ENCODE assay signal across 11 cellular contexts in genomic region chr17:63645775-63646491, GRCh38. TPM values are rescaled to one million over a fixed set of nuclear protein-coding genes. Genes with fewer than 3 reads are reported as not detected.
DNase-seq lines count a peak whose midpoint lies in the region; ATAC-seq, FAIRE-seq and TF ChIP-seq lines count a peak whose summit lies in the region.
"Had no signal": no experiment of that assay in that cellular context is flagged by ENCODE, and none has a peak within 500 bp of the region (broad histone marks: within the 10 kb centered on the region; RNA-seq: fewer than 3 reads in every experiment).

No MANE protein-coding gene starts in this region.

- no peak for TF ChIP-seq POLR2A in GM12892 (IDR thresholded peaks at IDR 0.05; ENCODE audit: low read depth, low read length)

- no peaks in the 10 kb centered on the region for H3K9me3 Mint-ChIP-seq in activated T-helper 1 cell treated with anti-CD3 and anti-CD28 coated beads, Interleukin-12 subunit alpha, Interleukin-12 subunit beta, Interleukin-2, Interleukin-4 antibody, amounts not matched to agents 30 ng/mL and 10 ng/mL and 1 ng/mL, durations not matched to agents 14 hours and 24 hours and 36 hours

- DNase-seq in GM12892 (ENCODE audit: insufficient read length): peak; percentile 9
- DNase-seq in kidney tubule cell (ENCODE audit: low spot score): peak; percentile 45
- no peak for DNase-seq in central memory CD4-positive, alpha-beta T cell
- DNase-seq in caudate nucleus (lab: John Stamatoyannopoulos, UW): no peak
- no peak for DNase-seq in activated T-helper 1 cell treated with anti-CD3 and anti-CD28 coated beads, Interleukin-12 subunit alpha, Interleukin-12 subunit beta, Interleukin-2, Interleukin-4 antibody, amounts not matched to agents 30 ng/mL and 10 ng/mL and 1 ng/mL, durations not matched to agents 14 hours and 24 hours and 36 hours (ENCODE audit: low spot score)
- DNase-seq in ureter (ENCODE audit: low spot score): no peak
- DNase-seq: KG1, T-helper 9 cell had no signal

- FAIRE-seq in GM12892 (lab: Jason Lieb, UNC): peak; percentile 51

- intact Hi-C loops in activated T-helper 1 cell treated with anti-CD3 and anti-CD28 coated beads, Interleukin-12 subunit alpha, Interleukin-12 subunit beta, Interleukin-2, Interleukin-4 antibody, amounts not matched to agents 30 ng/mL and 10 ng/mL and 1 ng/mL, durations not matched to agents 14 hours and 24 hours and 36 hours (cut with micrococcal nuclease): no loop called here

- H3K4me3 Mint-ChIP-seq in activated T-helper 1 cell treated with anti-CD3 and anti-CD28 coated beads, Interleukin-12 subunit alpha, Interleukin-12 subunit beta, Interleukin-2, Interleukin-4 antibody, amounts not matched to agents 30 ng/mL and 10 ng/mL and 1 ng/mL, durations not matched to agents 14 hours and 24 hours and 36 hours: no peak overlapping the region

- H3K4me1 Mint-ChIP-seq in activated T-helper 1 cell treated with anti-CD3 and anti-CD28 coated beads, Interleukin-12 subunit alpha, Interleukin-12 subunit beta, Interleukin-2, Interleukin-4 antibody, amounts not matched to agents 30 ng/mL and 10 ng/mL and 1 ng/mL, durations not matched to agents 14 hours and 24 hours and 36 hours (ENCODE audit: low read depth): peaks cover 19% of the 10 kb centered on the region

- H3K27ac Mint-ChIP-seq in activated T-helper 1 cell treated with anti-CD3 and anti-CD28 coated beads, Interleukin-12 subunit alpha, Interleukin-12 subunit beta, Interleukin-2, Interleukin-4 antibody, amounts not matched to agents 30 ng/mL and 10 ng/mL and 1 ng/mL, durations not matched to agents 14 hours and 24 hours and 36 hours: no peak overlapping the region

- ATAC-seq in GM21526 (IDR thresholded peaks at IDR 0.05; ENCODE audit: low FRiP score, unreplicated experiment): peak; percentile 42
- peak; percentile 61 for ATAC-seq in HG03460 (IDR thresholded peaks at IDR 0.05; ENCODE audit: unreplicated experiment)

- no peaks in the 10 kb centered on the region for H3K27me3 Mint-ChIP-seq in activated T-helper 1 cell treated with anti-CD3 and anti-CD28 coated beads, Interleukin-12 subunit alpha, Interleukin-12 subunit beta, Interleukin-2, Interleukin-4 antibody, amounts not matched to agents 30 ng/mL and 10 ng/mL and 1 ng/mL, durations not matched to agents 14 hours and 24 hours and 36 hours (ENCODE audit: insufficient read depth)

- H3K36me3 Mint-ChIP-seq in activated T-helper 1 cell treated with anti-CD3 and anti-CD28 coated beads, Interleukin-12 subunit alpha, Interleukin-12 subunit beta, Interleukin-2, Interleukin-4 antibody, amounts not matched to agents 30 ng/mL and 10 ng/mL and 1 ng/mL, durations not matched to agents 14 hours and 24 hours and 36 hours (ENCODE audit: low read depth): peaks cover 6% of the 10 kb centered on the region

- H3K27ac ChIP-seq in caudate nucleus (ENCODE audit: low read depth, low read length): no peak overlapping the region
- H3K27ac ChIP-seq: tibial nerve had no signal

RNA-seq across cellular contexts. Expression of gene MAP3K3, which starts 23.7 kb away (rescaled TPM):
- 11.3 TPM for polyA plus RNA-seq in GM12892 (2012; ENCODE audit: missing spikeins)
- 27.9 and 29.6 TPM in 2 replicates for total RNA-seq in activated T-helper 1 cell treated with anti-CD3 and anti-CD28 coated beads, Interleukin-12 subunit alpha, Interleukin-12 subunit beta, Interleukin-2, Interleukin-4 antibody, amounts not matched to agents 30 ng/mL and 10 ng/mL and 1 ng/mL, durations not matched to agents 14 hours and 24 hours and 36 hours
- total RNA-seq in ureter: 32.3 TPM

RNA-seq across cellular contexts. Expression of gene TACO1, which starts 45.2 kb away (rescaled TPM):
- 20.9 TPM for polyA plus RNA-seq in GM12892 (2012; ENCODE audit: missing spikeins)
- total RNA-seq in activated T-helper 1 cell treated with anti-CD3 and anti-CD28 coated beads, Interleukin-12 subunit alpha, Interleukin-12 subunit beta, Interleukin-2, Interleukin-4 antibody, amounts not matched to agents 30 ng/mL and 10 ng/mL and 1 ng/mL, durations not matched to agents 14 hours and 24 hours and 36 hours: 30.8 and 32.0 TPM in 2 replicates
- 17.5 TPM for total RNA-seq in ureter

RNA-seq across cellular contexts. Expression of gene LIMD2, which starts 54.0 kb away (rescaled TPM):
- polyA plus RNA-seq in GM12892 (2012; ENCODE audit: missing spikeins): 79.9 TPM
- total RNA-seq in activated T-helper 1 cell treated with anti-CD3 and anti-CD28 coated beads, Interleukin-12 subunit alpha, Interleukin-12 subunit beta, Interleukin-2, Interleukin-4 antibody, amounts not matched to agents 30 ng/mL and 10 ng/mL and 1 ng/mL, durations not matched to agents 14 hours and 24 hours and 36 hours: 228 and 233 TPM in 2 replicates
- total RNA-seq in ureter: 13.8 TPM

Comparison
In these comparisons a context has a peak if more than half of its experiments do, and no peak if none do; other contexts are left out.
1. DNase-seq: peak in GM12892 (single experiment) and kidney tubule cell (single experiment); none in central memory CD4-positive, alpha-beta T cell (single experiment), caudate nucleus (0 of 61), activated T-helper 1 cell treated with anti-CD3 and anti-CD28 coated beads, Interleukin-12 subunit alpha, Interleukin-12 subunit beta, Interleukin-2, Interleukin-4 antibody, amounts not matched to agents 30 ng/mL and 10 ng/mL and 1 ng/mL, durations not matched to agents 14 hours and 24 hours and 36 hours (single experiment) and ureter (single experiment).
2. RNA of gene LIMD2, which starts 54.0 kb away (total RNA-seq): 228 to 233 TPM in activated T-helper 1 cell treated with anti-CD3 and anti-CD28 coated beads, Interleukin-12 subunit alpha, Interleukin-12 subunit beta, Interleukin-2, Interleukin-4 antibody, amounts not matched to agents 30 ng/mL and 10 ng/mL and 1 ng/mL, durations not matched to agents 14 hours and 24 hours and 36 hours; 13.8 TPM in ureter (single experiment); every median in the first group is over 10 times any median in the second.